In the genomic region with DNA sequence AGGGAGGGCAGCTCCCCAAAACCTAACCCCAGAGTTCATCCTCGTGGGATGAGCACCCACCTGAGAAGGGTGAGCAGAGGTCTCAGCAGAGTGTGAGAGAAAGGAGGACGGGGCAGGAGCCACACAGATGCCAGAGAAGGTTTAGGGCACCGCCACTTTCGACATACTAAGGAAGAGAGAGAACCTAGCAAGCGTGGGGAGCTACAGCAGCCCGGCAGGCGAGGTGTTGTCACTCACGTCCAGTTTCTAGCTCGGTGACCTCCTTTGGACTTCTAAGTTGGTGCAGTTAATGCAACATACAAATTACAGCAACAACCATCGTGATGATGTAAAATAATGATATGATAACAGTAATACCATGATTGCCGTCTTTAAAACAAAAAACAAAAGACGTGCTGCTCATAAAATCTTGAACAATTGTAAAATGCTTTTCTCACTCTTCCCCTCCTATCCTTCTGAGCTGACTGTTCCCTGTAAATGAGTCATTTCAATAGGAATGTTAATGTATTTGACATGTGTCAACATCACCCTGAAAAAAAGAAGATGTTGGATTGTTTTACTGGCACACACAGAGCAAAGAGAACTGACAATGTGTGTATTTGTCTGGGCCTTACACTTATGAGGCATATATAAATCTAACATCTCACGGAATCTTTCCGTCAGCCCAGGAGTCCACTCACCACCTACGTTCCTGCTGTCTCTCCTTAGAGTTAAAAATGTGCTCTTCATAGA, we compare ENCODE assay signal across 25 cellular contexts.
DNase-seq lines count a peak whose midpoint lies in the region; ATAC-seq and TF ChIP-seq lines count a peak whose summit lies in the region.
"Had no signal": no experiment of that assay in that cellular context is flagged by ENCODE, and none has a peak within 500 bp of the region (broad histone marks: within the 10 kb centered on the region; RNA-seq: fewer than 3 reads in every experiment).

No MANE protein-coding gene starts in this region.

- H3K9me3 ChIP-seq in breast epithelium (no peaks in the 10 kb centered on the region), mammary epithelial cell (replicated peaks; ENCODE audit: insufficient read depth, low read length) (no peaks in the 10 kb centered on the region), mesenchymal stem cell (ENCODE audit: control insufficient read depth, low read length) (no peaks in the 10 kb centered on the region), right cardiac atrium (ENCODE audit: control insufficient read depth, low read length) (no peaks in the 10 kb centered on the region)
- H3K9me3 ChIP-seq: tibial nerve had no signal

- H2AFZ ChIP-seq in mammary epithelial cell (ENCODE audit: low read depth, low read length), result peak overlapping the region; percentile 25
- no peak overlapping the region for H2AFZ ChIP-seq in mesenchymal stem cell (ENCODE audit: low read depth, low read length)

- H4K91ac ChIP-seq in mesenchymal stem cell (ENCODE audit: low read length), result no peak overlapping the region

- H2BK5ac ChIP-seq in mesenchymal stem cell (ENCODE audit: low read depth, low read length, poor library complexity, severe bottlenecking), result no peak overlapping the region

- no peaks in the 10 kb centered on the region for H3K27me3 Mint-ChIP-seq in MCF 10A (ENCODE audit: insufficient read depth, unreplicated experiment)
- H3K27me3 Mint-ChIP-seq in activated T-cell treated with anti-CD3 and anti-CD28 coated beads, Interleukin-2, amount 50 U/mL, for 4 hours (ENCODE audit: low read depth), result peaks cover 4% of the 10 kb centered on the region

- BruUV-seq in MCF 10A (replicated peaks; lab: Mats Ljungman, UMichigan) (no TSS peak), mammary epithelial cell (replicated peaks; lab: Mats Ljungman, UMichigan) (no TSS peak)

- H3K14ac ChIP-seq in mesenchymal stem cell (ENCODE audit: low read length in 2 of 2), result no peak overlapping the region

- no peak overlapping the region for H4K8ac ChIP-seq in mesenchymal stem cell (ENCODE audit: low read length)

- H3K79me1 ChIP-seq in mesenchymal stem cell (replicated peaks; ENCODE audit: low read length, poor library complexity, severe bottlenecking), result no peaks in the 10 kb centered on the region

- no peak overlapping the region for H2BK120ac ChIP-seq in mesenchymal stem cell (ENCODE audit: low read depth, low read length)

- H3K9me3 Mint-ChIP-seq in MCF 10A (ENCODE audit: unreplicated experiment), result no peaks in the 10 kb centered on the region
- H3K9me3 Mint-ChIP-seq in activated T-cell treated with anti-CD3 and anti-CD28 coated beads, Interleukin-2, amount 50 U/mL, for 4 hours, result no peaks in the 10 kb centered on the region
- H3K9me3 Mint-ChIP-seq: activated naive CD8-positive, alpha-beta T cell treated with anti-CD3 and anti-CD28 coated beads for 36 hours; activated T-cell treated with anti-CD3 and anti-CD28 coated beads, Interleukin-2, amount 50 U/mL, for 24 hours; T-cell had no signal

- TF ChIP-seq CTCF in MCF 10A (IDR thresholded peaks at IDR 0.05; ENCODE audit: unreplicated experiment), result no peak
- TF ChIP-seq CTCF in breast epithelium (IDR thresholded peaks at IDR 0.05), result no peak
- TF ChIP-seq CTCF in mammary epithelial cell (conservative IDR thresholded peaks at IDR 0.05 in 1 of 2, IDR thresholded peaks at IDR 0.05 in 1 of 2; ENCODE audit: extremely low read depth in 1 of 2, insufficient read depth in 1 of 2, low read depth in 1 of 2, low read length in 2 of 2), result no peak

- CTCF ChIA-PET in MCF 10A (lab: Yijun Ruan, JAX), result interaction anchor here (0.5 to 1.4 kb wide), 5 partner anchors 8 to 1261 kb away, joined by 3 to 4 read pairs (median 3); no protein-coding TSS in a partner anchor
- CTCF ChIA-PET in mammary epithelial cell (lab: Charles Lee; ENCODE audit: low non-redundant PET), result no interaction called here

- no peak for ATAC-seq in GM21619 (IDR thresholded peaks at IDR 0.05; ENCODE audit: unreplicated experiment)
- ATAC-seq in right cardiac atrium, result no peak
- no peak for ATAC-seq in left lobe of liver
- ATAC-seq in activated T-cell treated with anti-CD3 and anti-CD28 coated beads, Interleukin-2, amount 50 U/mL, for 4 hours, result no peak
- ATAC-seq: left cardiac atrium, T-cell had no signal

- H3K4me3 ChIP-seq in breast epithelium, result no peak overlapping the region
- no peak overlapping the region for H3K4me3 ChIP-seq in mammary epithelial cell (replicated peaks in 1 of 3; ENCODE audit: insufficient read depth in 1 of 3, low read depth in 2 of 3, low read length in 3 of 3)
- no peak overlapping the region for H3K4me3 ChIP-seq in mesenchymal stem cell (ENCODE audit: insufficient read depth in 1 of 2, low read depth in 1 of 2, low read length in 2 of 2)
- H3K4me3 ChIP-seq in right cardiac atrium (ENCODE audit: low read length), result no peak overlapping the region
- H3K4me3 ChIP-seq: tibial nerve had no signal

- no peak overlapping the region for H3K23ac ChIP-seq in mesenchymal stem cell (ENCODE audit: low read length in 2 of 2)

- H3K4me2 ChIP-seq in mammary epithelial cell (ENCODE audit: insufficient read depth, low read depth, low read length) (peak overlapping the region; percentile 9), mesenchymal stem cell (ENCODE audit: low read length, poor library complexity, severe bottlenecking) (no peak overlapping the region)

- H3K18ac ChIP-seq in mesenchymal stem cell (ENCODE audit: low read depth in 1 of 2, low read length in 2 of 2), result peak overlapping the region in 1 of 2 experiments; percentile 29

- no peak for TF ChIP-seq POLR2A in breast epithelium (IDR thresholded peaks at IDR 0.05)

- no peak overlapping the region for H3K27ac ChIP-seq in breast epithelium
- H3K27ac ChIP-seq in mammary epithelial cell (ENCODE audit: insufficient read depth, low read depth, low read length), result no peak overlapping the region
- H3K27ac ChIP-seq in mesenchymal stem cell (ENCODE audit: low read length, poor library complexity, severe bottlenecking), result no peak overlapping the region
- no peak overlapping the region for H3K27ac ChIP-seq in right cardiac atrium (ENCODE audit: low read length)
- H3K27ac ChIP-seq: tibial nerve, WERI-Rb-1 had no signal

- no peak overlapping the region for H2BK12ac ChIP-seq in mesenchymal stem cell (ENCODE audit: low read length in 2 of 2)

- H3K9ac ChIP-seq in mammary epithelial cell (ENCODE audit: insufficient read depth, low read length), result no peak overlapping the region
- no peak overlapping the region for H3K9ac ChIP-seq in mesenchymal stem cell (ENCODE audit: low read length)

- peak; percentile 51 for DNase-seq in MCF 10A (ENCODE audit: unreplicated experiment)
- DNase-seq in breast epithelium (ENCODE audit: low spot score in 2 of 2), result no peak
- peak; percentile 60 for DNase-seq in mammary epithelial cell
- DNase-seq in mesenchymal stem cell, result peak; percentile 7
- no peak for DNase-seq in right cardiac atrium
- no peak for DNase-seq in left lobe of liver (ENCODE audit: low spot score)
- DNase-seq in activated T-cell treated with anti-CD3 and anti-CD28 coated beads, Interleukin-2, amount 50 U/mL, for 4 hours, result no peak
- DNase-seq: activated CD4-positive, alpha-beta memory T cell treated with anti-CD3 and anti-CD28 coated beads, Interleukin-2, amount 10 ng/mL, durations not matched to agents 7 days and 5 days; activated naive CD8-positive, alpha-beta T cell treated with anti-CD3 and anti-CD28 coated beads for 36 hours; activated T-cell treated with anti-CD3 and anti-CD28 coated beads, Interleukin-2, amount 50 U/mL, for 24 hours; C1 segment of cervical spinal cord; DND-41; effector CD4-positive, alpha-beta T cell; hypothalamus; Karpas-422; left cardiac atrium; NCI-H1417 treated with DMSO at 0.1 percent for 48 hours; NCI-H2171 treated with DMSO at 0.1 percent for 48 hours; NCI-H82; nucleus accumbens; small intestine; T-cell; WERI-Rb-1 had no signal

- H3K4me3 Mint-ChIP-seq in MCF 10A (ENCODE audit: unreplicated experiment), result peak overlapping the region; percentile 35
- no peak overlapping the region for H3K4me3 Mint-ChIP-seq in activated T-cell treated with anti-CD3 and anti-CD28 coated beads, Interleukin-2, amount 50 U/mL, for 4 hours
- H3K4me3 Mint-ChIP-seq: activated CD4-positive, alpha-beta memory T cell treated with anti-CD3 and anti-CD28 coated beads, Interleukin-2, amount 10 ng/mL, durations not matched to agents 7 days and 5 days; activated naive CD8-positive, alpha-beta T cell treated with anti-CD3 and anti-CD28 coated beads for 36 hours; activated T-cell treated with anti-CD3 and anti-CD28 coated beads, Interleukin-2, amount 50 U/mL, for 24 hours; T-cell had no signal

- dilution Hi-C loops in mammary epithelial cell (cut with HindIII; ENCODE audit: low sequenced_read_pairs), result no loop called here

- intact Hi-C loops in MCF 10A (cut with micrococcal nuclease) (loop anchor here (5.0 kb wide), 1 partner anchor 156 kb away; the partner anchor contains the start of gene MAF), breast epithelium (cut with DNase I; ENCODE audit: low total_unique reads) (no loop called here), mammary epithelial cell (cut with micrococcal nuclease) (no loop called here), right cardiac atrium (cut with DNase I) (no loop called here)

- no peaks in the 10 kb centered on the region for H3K36me3 Mint-ChIP-seq in MCF 10A (ENCODE audit: insufficient read depth, unreplicated experiment)
- no peaks in the 10 kb centered on the region for H3K36me3 Mint-ChIP-seq in activated T-cell treated with anti-CD3 and anti-CD28 coated beads, Interleukin-2, amount 50 U/mL, for 4 hours (ENCODE audit: insufficient read depth)
- H3K36me3 Mint-ChIP-seq: activated naive CD8-positive, alpha-beta T cell treated with anti-CD3 and anti-CD28 coated beads for 36 hours; T-cell had no signal

- POLR2A ChIA-PET in MCF 10A (lab: Yijun Ruan, JAX), result interaction anchor here (0.7 to 1.0 kb wide), 4 partner anchors 16 to 359 kb away, joined by 3 to 7 read pairs (median 4); no protein-coding TSS in a partner anchor

- no peak overlapping the region for H2BK15ac ChIP-seq in mesenchymal stem cell (ENCODE audit: low read depth, poor library complexity, severe bottlenecking)

- no peaks in the 10 kb centered on the region for H3K36me3 ChIP-seq in breast epithelium
- H3K36me3 ChIP-seq in mammary epithelial cell (ENCODE audit: insufficient read depth, low read length), result no peaks in the 10 kb centered on the region
- no peaks in the 10 kb centered on the region for H3K36me3 ChIP-seq in mesenchymal stem cell (ENCODE audit: control insufficient read depth in 1 of 2, insufficient read depth in 2 of 2, low read depth in 1 of 2, low read length in 2 of 2)
- H3K36me3 ChIP-seq: tibial nerve, WERI-Rb-1 had no signal

- H4K20me1 ChIP-seq in mammary epithelial cell (ENCODE audit: insufficient read depth, low read length), result no peaks in the 10 kb centered on the region

- in situ Hi-C loops in mammary epithelial cell (cut with MboI; ENCODE audit: low sequenced_read_pairs in 2 of 2), result loop anchor here in 1 of 2 donors (25.0 kb wide), 2 partner anchors 146 to 1071 kb away; partner anchors contain the start of gene MAF

- H3K79me2 ChIP-seq in mammary epithelial cell (ENCODE audit: insufficient read depth, low read length), result no peaks in the 10 kb centered on the region

- H2AK5ac ChIP-seq in mesenchymal stem cell (ENCODE audit: low read length, severe bottlenecking), result peak overlapping the region; percentile 68

- peak overlapping the region; percentile 30 for H3K27ac Mint-ChIP-seq in MCF 10A (ENCODE audit: low read depth, unreplicated experiment)
- H3K27ac Mint-ChIP-seq: activated CD4-positive, alpha-beta memory T cell treated with anti-CD3 and anti-CD28 coated beads, Interleukin-2, amount 10 ng/mL, durations not matched to agents 7 days and 5 days; activated naive CD8-positive, alpha-beta T cell treated with anti-CD3 and anti-CD28 coated beads for 36 hours; activated T-cell treated with anti-CD3 and anti-CD28 coated beads, Interleukin-2, amount 50 U/mL, for 24 hours; T-cell had no signal

- WGBS in mammary epithelial cell (ENCODE audit: low coverage, missing lambda C conversion rate), result 65% methylated on average over 12 of the region's 15 CpGs
- 84% methylated on average over 8 of the region's 15 CpGs for WGBS in mesenchymal stem cell
- WGBS in right cardiac atrium, result 85% methylated on average over 15 of the region's 15 CpGs

- peaks cover 34% of the 10 kb centered on the region for H3K4me1 Mint-ChIP-seq in MCF 10A (ENCODE audit: insufficient read depth, unreplicated experiment)
- peaks cover 16% of the 10 kb centered on the region for H3K4me1 Mint-ChIP-seq in activated T-cell treated with anti-CD3 and anti-CD28 coated beads, Interleukin-2, amount 50 U/mL, for 4 hours (ENCODE audit: low read depth)
- H3K4me1 Mint-ChIP-seq: activated naive CD8-positive, alpha-beta T cell treated with anti-CD3 and anti-CD28 coated beads for 36 hours had no signal

- peaks cover 0 to 5% of the 10 kb centered on the region in 2 donors for H3K4me1 ChIP-seq in breast epithelium
- peaks cover 22% of the 10 kb centered on the region for H3K4me1 ChIP-seq in mammary epithelial cell (ENCODE audit: insufficient read depth, low read length)
- peaks cover 5% of the 10 kb centered on the region for H3K4me1 ChIP-seq in mesenchymal stem cell (ENCODE audit: control insufficient read depth, insufficient read depth, low read depth, low read length)
- no peaks in the 10 kb centered on the region for H3K4me1 ChIP-seq in right cardiac atrium (ENCODE audit: control insufficient read depth, insufficient read depth, low read length)

- H3K27me3 ChIP-seq in breast epithelium (no peaks in the 10 kb centered on the region), mammary epithelial cell (ENCODE audit: insufficient read depth, low read length) (no peaks in the 10 kb centered on the region), mesenchymal stem cell (ENCODE audit: control insufficient read depth in 1 of 2, insufficient read depth in 1 of 2, low read length in 2 of 2) (no peaks in the 10 kb centered on the region), right cardiac atrium (ENCODE audit: control insufficient read depth, insufficient read depth) (no peaks in the 10 kb centered on the region)
- H3K27me3 ChIP-seq: tibial nerve had no signal

- no peak overlapping the region for H3K4ac ChIP-seq in mesenchymal stem cell (ENCODE audit: low read depth in 1 of 2, low read length in 2 of 2)

Comparison
In these comparisons a context has a peak if more than half of its experiments do, and no peak if none do; other contexts are left out.
1. DNase-seq: peak in MCF 10A (single experiment), mammary epithelial cell (single experiment) and mesenchymal stem cell (single experiment); none in breast epithelium (0 of 2), right cardiac atrium (0 of 3), left lobe of liver (single experiment) and activated T-cell treated with anti-CD3 and anti-CD28 coated beads, Interleukin-2, amount 50 U/mL, for 4 hours (single experiment).